Comparison of ENCODE assay signal across 9 cellular contexts in the genomic region with DNA sequence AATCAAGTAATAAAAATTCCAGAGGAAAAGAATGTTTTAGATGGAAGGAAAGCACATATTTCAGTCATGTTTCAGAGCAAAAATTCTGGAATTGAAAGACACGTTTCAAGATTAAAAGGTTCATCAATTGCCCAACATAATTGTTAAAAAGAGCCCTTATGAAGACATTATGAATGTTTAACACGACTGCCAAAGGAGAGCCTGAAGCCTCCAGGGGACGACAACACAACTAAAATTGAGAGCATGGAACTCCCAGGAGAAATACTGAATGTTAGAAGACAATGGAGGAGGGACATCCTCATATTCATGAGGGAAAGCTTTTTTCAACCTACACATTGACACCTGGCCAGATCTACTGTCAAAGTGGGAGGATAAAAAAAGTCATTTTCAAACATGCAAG. TPM values are rescaled to one million over a fixed set of nuclear protein-coding genes. Genes with fewer than 3 reads are reported as not detected.
DNase-seq lines count a peak whose midpoint lies in the region; ATAC-seq and TF ChIP-seq lines count a peak whose summit lies in the region.
"Had no signal": no experiment of that assay in that cellular context is flagged by ENCODE, and none has a peak within 500 bp of the region (broad histone marks: within the 10 kb centered on the region; RNA-seq: fewer than 3 reads in every experiment).

No MANE protein-coding gene starts in this region.

- intact Hi-C loops in spleen (cut with DNase I; ENCODE audit: low total_unique reads) = no loop called here

- H3K4me1 ChIP-seq in spleen = peaks cover 0 to 7% (median 0%) of the 10 kb centered on the region in 6 donors

- no peaks in the 10 kb centered on the region for H3K27me3 ChIP-seq in spleen (replicated peaks in 1 of 7)

- no peak for TF ChIP-seq POLR2A in spleen (IDR thresholded peaks at IDR 0.05)

- no peaks in the 10 kb centered on the region for H3K9me3 ChIP-seq in spleen

- H3K4me3 ChIP-seq in spleen = no peak overlapping the region

- H3K27ac ChIP-seq in spleen = no peak overlapping the region

- WGBS in spleen, 5 donors = 3 to 11% (median 7%) methylated on average over 3 of the region's 3 CpGs

- no peaks in the 10 kb centered on the region for H3K36me3 ChIP-seq in spleen

- no peak for ATAC-seq in GM21447 (IDR thresholded peaks at IDR 0.05; ENCODE audit: unreplicated experiment)
- no peak for ATAC-seq in HG03439 (IDR thresholded peaks at IDR 0.05; ENCODE audit: unreplicated experiment)

- DNase-seq in NCI-H2107 treated with DMSO at 0.1 percent for 48 hours (lab: John Stamatoyannopoulos, UW; ENCODE audit: unreplicated experiment) (peak; percentile 5), NCI-H2107 (lab: John Stamatoyannopoulos, UW) (no peak), NCI-H1694 treated with DMSO at 0.1 percent for 48 hours (lab: John Stamatoyannopoulos, UW) (peak; percentile 67), globus pallidus (ENCODE audit: low spot score) (peak; percentile 53), spleen (no peak)
- DNase-seq in activated CD8-positive, alpha-beta memory T cell treated with anti-CD3 and anti-CD28 coated beads for 24 hours = peak; percentile 72

- TF ChIP-seq CTCF in spleen (IDR thresholded peaks at IDR 0.05 in 8 of 11, conservative IDR thresholded peaks at IDR 0.05 in 3 of 11) = peak in 9 of 11 experiments; percentile 17 to 78 (median 57)

RNA-seq across cellular contexts. Expression of a gene that starts 16.0 kb away (rescaled TPM):
- total RNA-seq in spleen = 1 to 10 TPM in 4 of 7 donors, under 1 TPM in 2, not detected in 1; 0.21 to 3.6 (median 1.3) TPM
- polyA plus RNA-seq in spleen = under 1 TPM in 2 of 3 donors, not detected in 1; 0.02 to 0.06 TPM
- total RNA-seq: activated CD8-positive, alpha-beta memory T cell treated with anti-CD3 and anti-CD28 coated beads for 36 hours had no signal

RNA-seq across cellular contexts. Expression of a gene that starts 21.4 kb away (rescaled TPM):
- 1 to 10 TPM in 3 of 7 donors, under 1 TPM in 3, not detected in 1; 0.12 to 2.8 (median 0.80) TPM for total RNA-seq in spleen
- polyA plus RNA-seq in spleen = under 1 TPM in 2 of 3 donors, not detected in 1; 0.03 to 0.20 TPM
- total RNA-seq: activated CD8-positive, alpha-beta memory T cell treated with anti-CD3 and anti-CD28 coated beads for 36 hours had no signal

RNA-seq across cellular contexts. Expression of a gene that starts 26.2 kb away (rescaled TPM):
- total RNA-seq in spleen = under 1 TPM in 5 of 7 donors, not detected in 2; 0.19 to 0.68 (median 0.34) TPM
- polyA plus RNA-seq in spleen = not detected
- total RNA-seq: activated CD8-positive, alpha-beta memory T cell treated with anti-CD3 and anti-CD28 coated beads for 36 hours had no signal

RNA-seq across cellular contexts. Expression of a gene that starts 36.5 kb away (rescaled TPM):
- not detected for total RNA-seq in spleen
- not detected for polyA plus RNA-seq in spleen
- total RNA-seq: activated CD8-positive, alpha-beta memory T cell treated with anti-CD3 and anti-CD28 coated beads for 36 hours had no signal

RNA-seq across cellular contexts. Expression of a gene that starts 44.3 kb away (rescaled TPM):
- 1 to 10 TPM in 1 of 7 donors, under 1 TPM in 3, not detected in 3; 0.37 to 2.7 (median 0.81) TPM for total RNA-seq in spleen
- polyA plus RNA-seq in spleen = not detected
- total RNA-seq: activated CD8-positive, alpha-beta memory T cell treated with anti-CD3 and anti-CD28 coated beads for 36 hours had no signal

Comparison
In these comparisons a context has a peak if more than half of its experiments do, and no peak if none do; other contexts are left out.
1. DNase-seq: peak in NCI-H2107 treated with DMSO at 0.1 percent for 48 hours (single experiment), NCI-H1694 treated with DMSO at 0.1 percent for 48 hours (single experiment), activated CD8-positive, alpha-beta memory T cell treated with anti-CD3 and anti-CD28 coated beads for 24 hours (single experiment) and globus pallidus (single experiment); none in NCI-H2107 (single experiment) and spleen (single experiment).